In genomic region chr17:2878751-2879254, GRCh38 we compare ENCODE assay signal across 1 cellular context.
TF ChIP-seq lines count a peak whose summit lies in the region.

No MANE protein-coding gene starts in this region.

TF ChIP-seq in GM23338, 12 proteins besides CTCF, POLR2A, EP300 and RAD21 (continued from another document):
- no peak for TF ChIP-seq ZNF462 (CRISPR knock-in tag; IDR thresholded peaks at IDR 0.05)
